10 cellular contexts compared by ENCODE assay signal in the genomic region with DNA sequence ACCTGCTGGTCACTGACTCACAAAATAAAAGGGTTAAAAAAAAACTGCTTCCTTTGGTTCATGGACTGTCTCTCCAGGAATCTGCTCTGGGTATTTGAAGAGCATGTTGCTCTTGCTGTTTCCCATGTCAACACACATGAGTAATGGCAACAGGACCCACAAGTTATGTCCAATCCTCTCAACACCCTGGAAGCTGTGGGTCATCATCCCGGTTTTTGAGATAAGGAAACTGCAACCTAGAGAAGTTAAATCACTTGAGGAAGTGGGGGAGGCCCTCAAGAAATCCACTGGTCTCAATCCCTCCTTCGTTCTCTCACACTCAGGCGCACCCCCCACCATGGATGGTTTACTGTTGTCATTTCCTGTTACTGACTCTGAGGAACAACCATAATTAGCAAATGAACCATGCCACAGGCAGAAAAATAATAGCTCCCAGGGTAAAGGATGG. TPM values are rescaled to one million over a fixed set of nuclear protein-coding genes. Genes with fewer than 3 reads are reported as not detected.
A peak's percentile ranks its signal among the peaks of the same experiment; 100 is the strongest.
DNase-seq lines count a peak whose midpoint lies in the region; ATAC-seq and TF ChIP-seq lines count a peak whose summit lies in the region.
"Had no signal": no experiment of that assay in that cellular context is flagged by ENCODE, and none has a peak within 500 bp of the region (broad histone marks: within the 10 kb centered on the region; RNA-seq: fewer than 3 reads in every experiment).

No MANE protein-coding gene starts in this region.

- no peaks in the 10 kb centered on the region for H3K36me3 ChIP-seq in vagina
- H3K36me3 ChIP-seq: breast epithelium had no signal

- no peaks in the 10 kb centered on the region for H3K27me3 ChIP-seq in vagina
- H3K27me3 ChIP-seq: breast epithelium had no signal

- no peak overlapping the region for H3K27ac ChIP-seq in vagina
- H3K27ac ChIP-seq: A549, breast epithelium had no signal

- ATAC-seq in natural killer cell treated with Interleukin-12 subunit alpha and Interleukin-12 subunit beta and Interleukin-15 and Interleukin-18, amount 100 ng/mL, for 72 hours: no peak
- ATAC-seq: A549 had no signal

- H3K9me3 Mint-ChIP-seq in T-helper 2 cell treated with Interferon-gamma antibody and Interleukin-4, amounts not matched to agents 5 μg/mL and 100 μg/mL, for 36 hours: no peaks in the 10 kb centered on the region
- no peaks in the 10 kb centered on the region for H3K9me3 Mint-ChIP-seq in natural killer cell treated with Interleukin-12 subunit alpha and Interleukin-12 subunit beta and Interleukin-15 and Interleukin-18, amount 100 ng/mL, for 72 hours

- H3K27me3 Mint-ChIP-seq in T-helper 2 cell treated with Interferon-gamma antibody and Interleukin-4, amounts not matched to agents 5 μg/mL and 100 μg/mL, for 36 hours (ENCODE audit: low read depth): no peaks in the 10 kb centered on the region
- no peaks in the 10 kb centered on the region for H3K27me3 Mint-ChIP-seq in natural killer cell treated with Interleukin-12 subunit alpha and Interleukin-12 subunit beta and Interleukin-15 and Interleukin-18, amount 100 ng/mL, for 72 hours

- H3K4me3 Mint-ChIP-seq in T-helper 2 cell treated with Interferon-gamma antibody and Interleukin-4, amounts not matched to agents 5 μg/mL and 100 μg/mL, for 36 hours: no peak overlapping the region
- no peak overlapping the region for H3K4me3 Mint-ChIP-seq in natural killer cell treated with Interleukin-12 subunit alpha and Interleukin-12 subunit beta and Interleukin-15 and Interleukin-18, amount 100 ng/mL, for 72 hours

- no peak for DNase-seq in T-helper 2 cell treated with Interferon-gamma antibody and Interleukin-4, amounts not matched to agents 5 μg/mL and 100 μg/mL, for 36 hours (ENCODE audit: low spot score)
- DNase-seq in T-helper 2 cell (no peak), NOMO-1 (lab: John Stamatoyannopoulos, UW; ENCODE audit: unreplicated experiment in 2 of 2) (peak; percentile 61 to 70), astrocyte of the spinal cord (ENCODE audit: low read depth, low spot score) (peak; percentile 46), pons (ENCODE audit: low spot score) (no peak), islet precursor cell (no peak), vagina (ENCODE audit: extremely low spot score in 2 of 2) (no peak)
- no peak for DNase-seq in natural killer cell treated with Interleukin-12 subunit alpha and Interleukin-12 subunit beta and Interleukin-15 and Interleukin-18, amount 100 ng/mL, for 72 hours (ENCODE audit: low spot score)

- peaks cover 13% of the 10 kb centered on the region for H3K36me3 Mint-ChIP-seq in T-helper 2 cell treated with Interferon-gamma antibody and Interleukin-4, amounts not matched to agents 5 μg/mL and 100 μg/mL, for 36 hours (ENCODE audit: low read depth)
- H3K36me3 Mint-ChIP-seq in natural killer cell treated with Interleukin-12 subunit alpha and Interleukin-12 subunit beta and Interleukin-15 and Interleukin-18, amount 100 ng/mL, for 72 hours: peaks cover 5% of the 10 kb centered on the region

- in situ Hi-C loops in astrocyte of the spinal cord (cut with HindIII; ENCODE audit: low sequenced_read_pairs): no loop called here

- H3K4me1 ChIP-seq in vagina: no peaks in the 10 kb centered on the region
- H3K4me1 ChIP-seq: A549, breast epithelium had no signal

- H3K27ac Mint-ChIP-seq in T-helper 2 cell treated with Interferon-gamma antibody and Interleukin-4, amounts not matched to agents 5 μg/mL and 100 μg/mL, for 36 hours: peak overlapping the region; percentile 55
- H3K27ac Mint-ChIP-seq in natural killer cell treated with Interleukin-12 subunit alpha and Interleukin-12 subunit beta and Interleukin-15 and Interleukin-18, amount 100 ng/mL, for 72 hours: peak overlapping the region; percentile 53 to 88

- intact Hi-C loops in vagina (cut with DNase I): no loop called here

- H3K4me3 ChIP-seq in astrocyte of the spinal cord (ENCODE audit: low read depth, low read length): no peak overlapping the region
- H3K4me3 ChIP-seq in vagina: no peak overlapping the region
- H3K4me3 ChIP-seq: A549, breast epithelium had no signal

- peaks cover 9% of the 10 kb centered on the region for H3K4me1 Mint-ChIP-seq in T-helper 2 cell treated with Interferon-gamma antibody and Interleukin-4, amounts not matched to agents 5 μg/mL and 100 μg/mL, for 36 hours (ENCODE audit: low read depth)
- H3K4me1 Mint-ChIP-seq in natural killer cell treated with Interleukin-12 subunit alpha and Interleukin-12 subunit beta and Interleukin-15 and Interleukin-18, amount 100 ng/mL, for 72 hours (ENCODE audit: low read depth in 2 of 2): peaks cover 9 to 11% of the 10 kb centered on the region in 2 donors

- TF ChIP-seq POLR2A in vagina (IDR thresholded peaks at IDR 0.05): no peak

- H3K9me3 ChIP-seq in vagina: no peaks in the 10 kb centered on the region
- H3K9me3 ChIP-seq: A549, breast epithelium had no signal

- no peak for TF ChIP-seq CTCF in astrocyte of the spinal cord (IDR thresholded peaks at IDR 0.05; ENCODE audit: low read depth, low read length)
- no peak for TF ChIP-seq CTCF in vagina (IDR thresholded peaks at IDR 0.05)

RNA-seq across cellular contexts. Expression of a gene that starts 12.4 kb away (rescaled TPM):
- 1 to 10 TPM; 5.3 to 6.4 TPM for total RNA-seq in natural killer cell treated with Interleukin-12 subunit alpha and Interleukin-12 subunit beta and Interleukin-15 and Interleukin-18, amount 100 ng/mL, for 72 hours
- total RNA-seq in vagina: 71.5 TPM

RNA-seq across cellular contexts. Expression of a gene that starts 54.7 kb away (rescaled TPM):
- total RNA-seq in natural killer cell treated with Interleukin-12 subunit alpha and Interleukin-12 subunit beta and Interleukin-15 and Interleukin-18, amount 100 ng/mL, for 72 hours: 100 to 1,000 TPM in 1 of 2 donors, 10 to 100 TPM in 1; 71.4 to 120 TPM
- 135 TPM for total RNA-seq in vagina

Comparison
In these comparisons a context has a peak if more than half of its experiments do, and no peak if none do; other contexts are left out.
1. DNase-seq: peak in NOMO-1 (2 of 2) and astrocyte of the spinal cord (single experiment); none in T-helper 2 cell treated with Interferon-gamma antibody and Interleukin-4, amounts not matched to agents 5 μg/mL and 100 μg/mL, for 36 hours (single experiment), T-helper 2 cell (0 of 5), natural killer cell treated with Interleukin-12 subunit alpha and Interleukin-12 subunit beta and Interleukin-15 and Interleukin-18, amount 100 ng/mL, for 72 hours (single experiment), pons (single experiment), islet precursor cell (single experiment) and vagina (0 of 2).